ENCODE assay signal across 8 cellular contexts in genomic region chr6:33204415-33205171, GRCh38.
DNase-seq lines count a peak whose midpoint lies in the region; ATAC-seq lines count a peak whose summit lies in the region.

HSD17B8 (plus strand) TSS chr6:33204655; CDS start chr6:33204669, 14 bp downstream.

- ATAC-seq in HG03135 (IDR thresholded peaks at IDR 0.05; ENCODE audit: unreplicated experiment), result peak; percentile 35

- DNase-seq in NCI-H1417 (lab: John Stamatoyannopoulos, UW) (peak; percentile 86 to 94 (median 92)), NCI-H1417 treated with DMSO at 0.1 percent for 48 hours (lab: John Stamatoyannopoulos, UW) (no peak), NCI-H446 (lab: John Stamatoyannopoulos, UW) (peak; percentile 48 to 75), cerebellar cortex (ENCODE audit: low spot score) (peak; percentile 91), kidney glomerular epithelial cell (lab: John Stamatoyannopoulos, UW) (peak; percentile 71)
- peak; percentile 84 to 93 for DNase-seq in activated CD4-positive, alpha-beta T cell treated with anti-CD3 and anti-CD28 coated beads for 24 hours (ENCODE audit: low read depth in 2 of 2)
- DNase-seq in stimulated activated CD4-positive, alpha-beta T cell treated with anti-CD3 and anti-CD28 coated beads, Interleukin-15, amount 100 ng/mL, for 1 hour (ENCODE audit: low read depth in 1 of 2, low spot score in 1 of 2), result peak; percentile 78 to 87
